In the genomic region with DNA sequence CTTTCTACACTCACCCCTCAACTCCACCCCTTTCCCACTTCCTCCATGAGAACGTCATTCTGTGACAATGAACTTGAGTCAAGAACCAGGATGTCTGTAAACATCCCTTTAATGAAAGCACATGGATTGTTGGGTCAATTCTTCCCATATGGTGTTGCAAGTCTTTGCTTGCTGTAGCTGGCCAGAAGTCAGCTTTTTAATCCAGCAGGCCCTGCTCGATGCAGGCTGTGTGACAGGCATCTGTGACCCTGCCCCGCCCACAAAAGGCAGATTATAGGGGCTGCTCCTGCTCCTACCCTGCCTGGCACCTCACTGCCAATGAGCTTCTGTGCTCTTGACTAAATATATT, we compare ENCODE assay signal across 9 cellular contexts.
DNase-seq lines count a peak whose midpoint lies in the region; ATAC-seq and TF ChIP-seq lines count a peak whose summit lies in the region.
"Had no signal": no experiment of that assay in that cellular context is flagged by ENCODE, and none has a peak within 500 bp of the region (broad histone marks: within the 10 kb centered on the region; RNA-seq: fewer than 3 reads in every experiment).

No MANE protein-coding gene starts in this region.

- no peak overlapping the region for H2AFZ ChIP-seq in PC-9

- intact Hi-C loops in PC-9 (cut with micrococcal nuclease; ENCODE audit: unreplicated experiment) = no loop called here

- POLR2A ChIA-PET in PC-9 (lab: Charles Lee; ENCODE audit: unreplicated experiment) = no interaction called here

- no peaks in the 10 kb centered on the region for H3K9me3 ChIP-seq in PC-9 (ENCODE audit: insufficient read depth, low read depth)
- no peaks in the 10 kb centered on the region for H3K9me3 ChIP-seq in skeletal muscle satellite cell (replicated peaks; ENCODE audit: low read length)

- H3K4me1 ChIP-seq in PC-9 (replicated peaks; ENCODE audit: insufficient read depth) (peaks cover 23% of the 10 kb centered on the region), skeletal muscle satellite cell (ENCODE audit: control insufficient read depth, insufficient read depth, low read length) (peaks cover 62% of the 10 kb centered on the region)

- no peaks in the 10 kb centered on the region for H4K20me1 ChIP-seq in PC-9 (ENCODE audit: insufficient read depth)

- peak overlapping the region; percentile 73 for H3K9ac ChIP-seq in skeletal muscle satellite cell (ENCODE audit: low read depth, low read length)

- no peak overlapping the region for H3K4me2 ChIP-seq in PC-9
- no peak overlapping the region for H3K4me2 ChIP-seq in skeletal muscle satellite cell (ENCODE audit: low read length)

- H3K36me3 ChIP-seq in PC-9 (ENCODE audit: low read depth) (0 out of 2 replicates have a peak, but pooled peaks cover 4% of the 10 kb centered on the region), skeletal muscle satellite cell (ENCODE audit: insufficient read depth, low read length) (peaks cover 77% of the 10 kb centered on the region)

- DNase-seq in GM04504 (ENCODE audit: low read depth) = peak; percentile 83
- no peak for DNase-seq in PC-9
- DNase-seq in fibroblast of pulmonary artery (ENCODE audit: low read depth) = peak; percentile 95
- DNase-seq in amniotic stem cell (lab: John Stamatoyannopoulos, UW) = no peak
- DNase-seq in effector memory CD8-positive, alpha-beta T cell = no peak
- DNase-seq: activated T-cell treated with anti-CD3 and anti-CD28 coated beads, Interleukin-2, amount 50 U/mL, for 24 hours had no signal

- peaks cover 32 to 47% of the 10 kb centered on the region in 2 donors for H3K27me3 Mint-ChIP-seq in effector memory CD8-positive, alpha-beta T cell

- no peaks in the 10 kb centered on the region for H3K36me3 Mint-ChIP-seq in effector memory CD8-positive, alpha-beta T cell (ENCODE audit: insufficient read depth)

- TF ChIP-seq CTCF in PC-9 (conservative IDR thresholded peaks at IDR 0.05) = no peak
- TF ChIP-seq CTCF in fibroblast of pulmonary artery (IDR thresholded peaks at IDR 0.05; ENCODE audit: low read length, missing control alignments) = no peak

- H3K27me3 ChIP-seq in PC-9 (ENCODE audit: insufficient read depth, low read depth) = no peaks in the 10 kb centered on the region
- H3K27me3 ChIP-seq in skeletal muscle satellite cell (ENCODE audit: control insufficient read depth, insufficient read depth, low read length) = no peaks in the 10 kb centered on the region

- no peak overlapping the region for H3K4me3 Mint-ChIP-seq in effector memory CD8-positive, alpha-beta T cell
- H3K4me3 Mint-ChIP-seq: activated T-cell treated with anti-CD3 and anti-CD28 coated beads, Interleukin-2, amount 50 U/mL, for 24 hours had no signal

- H3K27ac ChIP-seq in PC-9 = peak overlapping the region; percentile 64; the same call in 1 of the 2 replicates

- H3K4me1 Mint-ChIP-seq in effector memory CD8-positive, alpha-beta T cell (ENCODE audit: low read depth in 2 of 2) = peaks cover 9 to 11% of the 10 kb centered on the region in 2 donors

- H3K9me2 ChIP-seq in PC-9 (ENCODE audit: insufficient read depth) = no peaks in the 10 kb centered on the region

- peaks cover 15% of the 10 kb centered on the region; the same call in 1 of the 2 replicates for H3K79me2 ChIP-seq in PC-9 (ENCODE audit: low read depth)

- no peak overlapping the region for H3K27ac Mint-ChIP-seq in effector memory CD8-positive, alpha-beta T cell
- H3K27ac Mint-ChIP-seq: activated T-cell treated with anti-CD3 and anti-CD28 coated beads, Interleukin-2, amount 50 U/mL, for 24 hours had no signal

- no TSS peak for BruUV-seq in PC-9 (replicated peaks; lab: Mats Ljungman, UMichigan)

- H3K9me3 Mint-ChIP-seq in effector memory CD8-positive, alpha-beta T cell = no peaks in the 10 kb centered on the region
- H3K9me3 Mint-ChIP-seq: activated T-cell treated with anti-CD3 and anti-CD28 coated beads, Interleukin-2, amount 50 U/mL, for 24 hours had no signal

- H3K4me3 ChIP-seq in PC-9 (no peak overlapping the region), fibroblast of pulmonary artery (replicated peaks; ENCODE audit: low read depth, low read length) (no peak overlapping the region), skeletal muscle satellite cell (ENCODE audit: low read length) (no peak overlapping the region)

- no peak for ATAC-seq in effector memory CD8-positive, alpha-beta T cell (replicated peaks)
- ATAC-seq in HG03139 (IDR thresholded peaks at IDR 0.05; ENCODE audit: unreplicated experiment) (no peak), GM19467 (IDR thresholded peaks at IDR 0.05; ENCODE audit: unreplicated experiment) (no peak)

- H3F3A ChIP-seq in PC-9 (ENCODE audit: insufficient read depth, low read depth) = peaks cover 11% of the 10 kb centered on the region; the same call in 1 of the 2 replicates

- CTCF ChIA-PET in PC-9 (lab: Charles Lee) = no interaction called here

Comparison
In these comparisons a context has a peak if more than half of its experiments do, and no peak if none do; other contexts are left out.
1. DNase-seq: peak in GM04504 (single experiment) and fibroblast of pulmonary artery (single experiment); none in PC-9 (0 of 2), amniotic stem cell (single experiment) and effector memory CD8-positive, alpha-beta T cell (0 of 3).